Comparison of ENCODE assay signal across 20 cellular contexts in genomic region chr16:8808613-8809353, GRCh38. TPM values are rescaled to one million over a fixed set of nuclear protein-coding genes. Genes with fewer than 3 reads are reported as not detected.
A peak's percentile ranks its signal among the peaks of the same experiment; 100 is the strongest.
DNase-seq lines count a peak whose midpoint lies in the region; ATAC-seq, FAIRE-seq and TF ChIP-seq lines count a peak whose summit lies in the region.
"Had no signal": no experiment of that assay in that cellular context is flagged by ENCODE, and none has a peak within 500 bp of the region (broad histone marks: within the 10 kb centered on the region; RNA-seq: fewer than 3 reads in every experiment).

No MANE protein-coding gene starts in this region.

- peak overlapping the region; percentile 22 for H3K27ac Mint-ChIP-seq in endothelial cell (ENCODE audit: unreplicated experiment)
- H3K27ac Mint-ChIP-seq in neural progenitor cell, result peak overlapping the region; percentile 11
- no peak overlapping the region for H3K27ac Mint-ChIP-seq in mesothelial cell of epicardium
- H3K27ac Mint-ChIP-seq: IgD-negative memory B cell had no signal

- TF ChIP-seq EP300 in GM12878 (IDR thresholded peaks at IDR 0.05; ENCODE audit: borderline replicate concordance in 1 of 2, control insufficient read depth in 1 of 2, low read depth in 2 of 2, low read length in 2 of 2), result no peak

- H3K4me3 ChIP-seq in A673 (ENCODE audit: low read depth, low read length, poor library complexity, severe bottlenecking), result no peak overlapping the region
- H3K4me3 ChIP-seq in GM12878, result no peak overlapping the region
- H3K4me3 ChIP-seq in neural progenitor cell, result no peak overlapping the region
- no peak overlapping the region for H3K4me3 ChIP-seq in upper lobe of right lung

- in situ Hi-C loops in GM12878 (cut with MboI) (no loop called here), GM13977 (cut with MboI; ENCODE audit: low pct_unique_long_range_greater_than_20kb, low sequenced_read_pairs, unreplicated experiment) (no loop called here)

- CTCF ChIA-PET in A673 (lab: Charles Lee), result no interaction called here
- CTCF ChIA-PET in GM12878 (lab: Yijun Ruan, JAX), result interaction anchor here (0.8 kb wide), 1 partner anchor 91 kb away, joined by 3 read pairs; no protein-coding TSS in a partner anchor

- H3K27me3 Mint-ChIP-seq in endothelial cell (ENCODE audit: unreplicated experiment), result no peaks in the 10 kb centered on the region
- H3K27me3 Mint-ChIP-seq in neural progenitor cell (ENCODE audit: insufficient read depth, low read depth), result no peaks in the 10 kb centered on the region
- no peaks in the 10 kb centered on the region for H3K27me3 Mint-ChIP-seq in mesothelial cell of epicardium (ENCODE audit: low read depth)
- H3K27me3 Mint-ChIP-seq: CD4-positive, CD25-positive, alpha-beta regulatory T cell; IgD-negative memory B cell had no signal

- intact Hi-C loops in A673 (cut with micrococcal nuclease; ENCODE audit: unreplicated experiment), result no loop called here
- intact Hi-C loops in GM12878 (cut with micrococcal nuclease; ENCODE audit: unreplicated experiment), result no loop called here
- intact Hi-C loops in upper lobe of right lung (cut with DNase I), result loop anchor here (10.0 kb wide), 1 partner anchor 56 kb away; the partner anchor contains the start of gene CARHSP1

- H3K4me1 ChIP-seq in A673 (ENCODE audit: insufficient read depth, low read length, poor library complexity, severe bottlenecking), result no peaks in the 10 kb centered on the region
- H3K4me1 ChIP-seq in GM12878 (ENCODE audit: control insufficient read depth, insufficient read depth, low read length), result peaks cover 5% of the 10 kb centered on the region; the same call in 1 of the 2 replicates
- no peaks in the 10 kb centered on the region for H3K4me1 ChIP-seq in neural progenitor cell
- no peaks in the 10 kb centered on the region for H3K4me1 ChIP-seq in upper lobe of right lung
- H3K4me1 ChIP-seq: BE2C had no signal

- H3K9me3 Mint-ChIP-seq in endothelial cell (ENCODE audit: unreplicated experiment), result no peaks in the 10 kb centered on the region
- no peaks in the 10 kb centered on the region for H3K9me3 Mint-ChIP-seq in neural progenitor cell
- no peaks in the 10 kb centered on the region for H3K9me3 Mint-ChIP-seq in mesothelial cell of epicardium
- H3K9me3 Mint-ChIP-seq: IgD-negative memory B cell had no signal

- H2AFZ ChIP-seq in GM12878 (ENCODE audit: control insufficient read depth, low read depth, low read length) (no peak overlapping the region), neural progenitor cell (replicated peaks) (no peak overlapping the region)

- H3K79me2 ChIP-seq in GM12878 (ENCODE audit: control insufficient read depth, insufficient read depth, low read length) (peaks cover 3% of the 10 kb centered on the region), neural progenitor cell (ENCODE audit: low read depth) (no peaks in the 10 kb centered on the region)

- no peak overlapping the region for H3K9ac ChIP-seq in GM12878 (ENCODE audit: control insufficient read depth, insufficient read depth, low read length)
- peak overlapping the region; percentile 37 for H3K9ac ChIP-seq in neural progenitor cell

- TF ChIP-seq RAD21 in GM12878 (IDR thresholded peaks at IDR 0.05; ENCODE audit: insufficient read depth, low read depth, low read length), result no peak

- H3K9me3 ChIP-seq in A673 (ENCODE audit: low read depth, low read length, poor library complexity, severe bottlenecking), result no peaks in the 10 kb centered on the region
- H3K9me3 ChIP-seq in GM12878 (replicated peaks; ENCODE audit: control insufficient read depth, insufficient read depth, low read length), result no peaks in the 10 kb centered on the region
- no peaks in the 10 kb centered on the region for H3K9me3 ChIP-seq in neural progenitor cell (ENCODE audit: low read depth)
- H3K9me3 ChIP-seq in upper lobe of right lung, result no peaks in the 10 kb centered on the region
- H3K9me3 ChIP-seq: BE2C had no signal

- H3K27me3 ChIP-seq in A673 (replicated peaks; ENCODE audit: insufficient read depth, low read depth, low read length, poor library complexity) (no peaks in the 10 kb centered on the region), GM12878 (replicated peaks in 1 of 2; ENCODE audit: control insufficient read depth in 2 of 2, insufficient read depth in 2 of 2, low read length in 1 of 2) (no peaks in the 10 kb centered on the region), neural progenitor cell (no peaks in the 10 kb centered on the region), upper lobe of right lung (no peaks in the 10 kb centered on the region)
- H3K27me3 ChIP-seq: BE2C had no signal

- H3K4me2 ChIP-seq in GM12878 (ENCODE audit: control insufficient read depth, insufficient read depth), result no peak overlapping the region
- H3K4me2 ChIP-seq in neural progenitor cell, result no peak overlapping the region

- no peak for DNase-seq in A673 (ENCODE audit: low spot score)
- DNase-seq in GM12878 (ENCODE audit: low read depth, low spot score), result no peak
- no peak for DNase-seq in endothelial cell (ENCODE audit: low spot score)
- DNase-seq in neural progenitor cell (ENCODE audit: low spot score), result no peak
- DNase-seq in upper lobe of right lung, result no peak
- DNase-seq in mesothelial cell of epicardium (ENCODE audit: low spot score in 2 of 2, unreplicated experiment in 2 of 2), result no peak
- DNase-seq in GM13977 (ENCODE audit: low spot score), result no peak
- DNase-seq: BE2C; CD4-positive, CD25-positive, alpha-beta regulatory T cell; MV-4-11; NCI-H1105 treated with DMSO at 0.1 percent for 48 hours; NCI-H2081 treated with DMSO at 0.1 percent for 48 hours; NCI-H446; NCI-H526 treated with DMSO at 0.1 percent for 48 hours; PC-3; Right ventricle myocardium superior had no signal

- H3K4me3 Mint-ChIP-seq in endothelial cell (ENCODE audit: unreplicated experiment) (no peak overlapping the region), neural progenitor cell (no peak overlapping the region), mesothelial cell of epicardium (no peak overlapping the region)
- H3K4me3 Mint-ChIP-seq: CD4-positive, CD25-positive, alpha-beta regulatory T cell; IgD-negative memory B cell had no signal

- BruUV-seq in A673 (replicated peaks; lab: Mats Ljungman, UMichigan) (no TSS peak), GM12878 (replicated peaks; lab: Mats Ljungman, UMichigan) (TSS peak; percentile 17)

- RAD21 ChIA-PET in GM12878 (lab: Charles Lee; ENCODE audit: unreplicated experiment), result no interaction called here

- POLR2A ChIA-PET in A673 (lab: Charles Lee; ENCODE audit: low non-redundant PET), result no interaction called here
- POLR2A ChIA-PET in GM12878 (lab: Charles Lee), result interaction anchor here (1.2 kb wide), 1 partner anchor 10 kb away, joined by 3 read pairs; no protein-coding TSS in a partner anchor

- FAIRE-seq in GM12878 (lab: Jason Lieb, UNC), result no peak
- FAIRE-seq: GM12891, H1 had no signal

- peaks cover 92% of the 10 kb centered on the region for H3K36me3 ChIP-seq in A673 (ENCODE audit: insufficient read depth, low read length, poor library complexity, severe bottlenecking)
- peaks cover 26 to 64% of the 10 kb centered on the region in 2 experiments for H3K36me3 ChIP-seq in GM12878 (ENCODE audit: control insufficient read depth in 2 of 2, insufficient read depth in 2 of 2, low read length in 1 of 2)
- no peaks in the 10 kb centered on the region for H3K36me3 ChIP-seq in neural progenitor cell
- H3K36me3 ChIP-seq in upper lobe of right lung, result peaks cover 100% of the 10 kb centered on the region

- H3K36me3 Mint-ChIP-seq in endothelial cell (ENCODE audit: low read depth, unreplicated experiment) (peaks cover 22% of the 10 kb centered on the region), neural progenitor cell (peaks cover 21% of the 10 kb centered on the region), mesothelial cell of epicardium (peaks cover 41% of the 10 kb centered on the region)

- H3K4me1 Mint-ChIP-seq in endothelial cell (ENCODE audit: unreplicated experiment) (no peaks in the 10 kb centered on the region), neural progenitor cell (no peaks in the 10 kb centered on the region), mesothelial cell of epicardium (peaks cover 20% of the 10 kb centered on the region)

- H4K20me1 ChIP-seq in GM12878 (ENCODE audit: control insufficient read depth, insufficient read depth) (no peaks in the 10 kb centered on the region; the same call in 1 of the 2 replicates), neural progenitor cell (ENCODE audit: low read depth) (no peaks in the 10 kb centered on the region)

- no peak for ATAC-seq in GM12878
- no peak for ATAC-seq in upper lobe of right lung
- ATAC-seq: HCT116, PC-3 had no signal

- WGBS in GM12878 (ENCODE audit: insufficient coverage, insufficient replicate concordance, low lambda C conversion rate, missing lambda C conversion rate), result 90% methylated on average over 11 of the region's 11 CpGs

- no peaks in the 10 kb centered on the region for H3F3A ChIP-seq in neural progenitor cell (ENCODE audit: low read depth)

- no peak for TF ChIP-seq CTCF in A673 (conservative IDR thresholded peaks at IDR 0.05; ENCODE audit: low read depth, low read length)
- no peak for TF ChIP-seq CTCF in GM12878 (IDR thresholded peaks at IDR 0.05 in 2 of 3, conservative IDR thresholded peaks at IDR 0.05 in 1 of 3; ENCODE audit: control insufficient read depth in 2 of 3, extremely low read depth in 1 of 3, insufficient read depth in 1 of 3, low read depth in 3 of 3, low read length in 3 of 3)
- no peak for TF ChIP-seq CTCF in endothelial cell (IDR thresholded peaks at IDR 0.05; ENCODE audit: unreplicated experiment)
- TF ChIP-seq CTCF in neural progenitor cell (IDR thresholded peaks at IDR 0.05), result no peak
- no peak for TF ChIP-seq CTCF in upper lobe of right lung (IDR thresholded peaks at IDR 0.05)
- no peak for TF ChIP-seq CTCF in mesothelial cell of epicardium (IDR thresholded peaks at IDR 0.05; ENCODE audit: unreplicated experiment)
- no peak for TF ChIP-seq CTCF in GM13977 (IDR thresholded peaks at IDR 0.05; ENCODE audit: extremely low read depth, insufficient read depth, missing control alignments)

- SMC1A ChIA-PET in GM12878 (lab: Charles Lee; ENCODE audit: uncharacterized antibody, unreplicated experiment), result no interaction called here

- H3K27ac ChIP-seq in A673 (ENCODE audit: low read depth, low read length, poor library complexity, severe bottlenecking), result peak overlapping the region; percentile 37
- H3K27ac ChIP-seq in GM12878 (ENCODE audit: control insufficient read depth, insufficient read depth), result no peak overlapping the region
- H3K27ac ChIP-seq in neural progenitor cell, result no peak overlapping the region
- no peak overlapping the region for H3K27ac ChIP-seq in upper lobe of right lung

- no peak for TF ChIP-seq POLR2A in GM12878 (IDR thresholded peaks at IDR 0.05; ENCODE audit: low read depth, low read length)

RNA-seq across cellular contexts. Expression of gene PMM2, which starts 11.1 kb away (rescaled TPM):
- 44.3 and 54.8 TPM in 2 replicates for total RNA-seq in A673 (2021)
- total RNA-seq in GM12878 (2013; cell fraction: nucleolus; rRNA removed), result 171 and 173 TPM in 2 replicates
- total RNA-seq in GM12878 (2014; rRNA removed), result 52.0 and 52.3 TPM in 2 replicates
- 56.2 and 58.1 TPM in 2 replicates for total RNA-seq in GM12878 (2014; rRNA removed; fragmentation: Illumina TruSeq; extraction: Trizol)
- total RNA-seq in GM12878 (2021), result 51.6 and 61.4 TPM in 2 replicates
- polyA plus RNA-seq in GM12878 (2011; ENCODE audit: low read depth), result 31.9 TPM
- polyA plus RNA-seq in GM12878 (2011; rRNA removed), result 33.2 and 46.7 TPM in 2 replicates
- 29.9 and 31.8 TPM in 2 replicates for polyA plus RNA-seq in GM12878 (2011; cell fraction: cytosol; rRNA removed)
- polyA plus RNA-seq in GM12878 (2011; cell fraction: nucleus; rRNA removed), result 33.1 and 39.8 TPM in 2 replicates
- polyA plus RNA-seq in GM12878 (2012), result 34.6 and 48.5 TPM in 2 replicates
- 69.4 and 108 TPM in 2 replicates for polyA plus RNA-seq in GM12878 (2014; fragmentation: Illumina TruSeq; extraction: Trizol)
- polyA plus RNA-seq in GM12878 (2014; fragmentation: Nextera tagmentation; extraction: Ambion mirVana), result 10 to 100 TPM; 22.6 to 24.2 TPM
- polyA plus RNA-seq in GM12878 (2014; rRNA removed), result 57.5 TPM in 2 replicates
- polyA plus RNA-seq in GM12878 (2016; fragmentation: Nextera tagmentation; extraction: Ambion mirVana), result 10 to 100 TPM; 47.8 to 52.6 TPM
- 18.6 and 20.0 TPM in 2 replicates for polyA minus RNA-seq in GM12878 (2011; rRNA and poly(A)+ RNA removed)
- 13.7 and 14.8 TPM in 2 replicates for polyA minus RNA-seq in GM12878 (2011; cell fraction: cytosol; rRNA and poly(A)+ RNA removed)
- 19.3 and 38.4 TPM in 2 replicates for polyA minus RNA-seq in GM12878 (2011; cell fraction: nucleus; rRNA and poly(A)+ RNA removed)
- 19.3 TPM for total RNA-seq in endothelial cell (ENCODE audit: unreplicated experiment)
- total RNA-seq in neural progenitor cell (ENCODE audit: low replicate concordance), result 12.5 and 22.2 TPM in 2 replicates
- 36.8 TPM for total RNA-seq in upper lobe of right lung
- total RNA-seq in mesothelial cell of epicardium, result 41.3 to 41.7 TPM (median 41.4 TPM) in 3 replicates

RNA-seq across cellular contexts. Expression of gene TMEM186, which starts 11.3 kb away (rescaled TPM):
- 13.3 and 13.5 TPM in 2 replicates for total RNA-seq in A673 (2021)
- total RNA-seq in GM12878 (2013; cell fraction: nucleolus; rRNA removed), result 6.7 and 7.6 TPM in 2 replicates
- total RNA-seq in GM12878 (2014; rRNA removed), result 9.0 and 10.6 TPM in 2 replicates
- total RNA-seq in GM12878 (2014; rRNA removed; fragmentation: Illumina TruSeq; extraction: Trizol), result 11.9 and 13.0 TPM in 2 replicates
- total RNA-seq in GM12878 (2021), result 15.8 and 16.9 TPM in 2 replicates
- 13.6 TPM for polyA plus RNA-seq in GM12878 (2011; ENCODE audit: low read depth)
- 12.8 and 15.8 TPM in 2 replicates for polyA plus RNA-seq in GM12878 (2011; rRNA removed)
- polyA plus RNA-seq in GM12878 (2011; cell fraction: cytosol; rRNA removed), result 16.4 and 17.9 TPM in 2 replicates
- polyA plus RNA-seq in GM12878 (2011; cell fraction: nucleus; rRNA removed), result 8.4 and 8.9 TPM in 2 replicates
- polyA plus RNA-seq in GM12878 (2012), result 13.8 and 14.3 TPM in 2 replicates
- polyA plus RNA-seq in GM12878 (2014; fragmentation: Illumina TruSeq; extraction: Trizol), result 15.4 and 16.7 TPM in 2 replicates
- polyA plus RNA-seq in GM12878 (2014; fragmentation: Nextera tagmentation; extraction: Ambion mirVana), result 10 to 100 TPM; 27.3 to 28.9 TPM
- 17.2 and 17.4 TPM in 2 replicates for polyA plus RNA-seq in GM12878 (2014; rRNA removed)
- 10 to 100 TPM; 23.3 to 28.1 TPM for polyA plus RNA-seq in GM12878 (2016; fragmentation: Nextera tagmentation; extraction: Ambion mirVana)
- 8.1 and 13.8 TPM in 2 replicates for polyA minus RNA-seq in GM12878 (2011; rRNA and poly(A)+ RNA removed)
- 2.5 and 2.7 TPM in 2 replicates for polyA minus RNA-seq in GM12878 (2011; cell fraction: cytosol; rRNA and poly(A)+ RNA removed)
- polyA minus RNA-seq in GM12878 (2011; cell fraction: nucleus; rRNA and poly(A)+ RNA removed), result 3.6 and 4.9 TPM in 2 replicates
- total RNA-seq in endothelial cell (ENCODE audit: unreplicated experiment), result 8.1 TPM
- total RNA-seq in neural progenitor cell (ENCODE audit: low replicate concordance), result 6.4 and 9.9 TPM in 2 replicates
- 9.1 TPM for total RNA-seq in upper lobe of right lung
- total RNA-seq in mesothelial cell of epicardium, result 11.2 to 12.8 TPM (median 11.9 TPM) in 3 replicates
